35 cellular contexts compared by ENCODE assay signal in the genomic region with DNA sequence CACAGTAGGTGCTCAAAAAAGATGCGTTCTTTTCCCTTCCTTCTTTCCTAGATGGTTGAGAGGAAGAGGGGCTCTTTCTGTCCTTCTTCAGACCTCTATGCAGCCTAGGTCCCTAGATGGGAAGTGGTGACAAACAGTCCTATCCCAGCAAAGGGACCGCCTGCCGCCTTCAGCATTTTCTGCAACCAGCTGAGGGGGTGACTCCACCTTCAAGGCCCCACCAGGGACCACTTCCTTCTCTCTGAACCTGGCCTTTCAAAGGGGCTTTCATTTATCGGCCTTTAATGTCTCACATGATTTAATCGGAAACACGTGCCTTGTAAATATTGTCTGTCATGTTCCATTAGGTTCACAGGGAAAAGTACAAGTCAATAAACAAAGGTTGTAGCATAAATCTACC. TPM values are rescaled to one million over a fixed set of nuclear protein-coding genes. Genes with fewer than 3 reads are reported as not detected.
"Had no signal": no experiment of that assay in that cellular context is flagged by ENCODE, and none has a peak within 500 bp of the region (broad histone marks: within the 10 kb centered on the region; RNA-seq: fewer than 3 reads in every experiment).

No MANE protein-coding gene starts in this region.

- ATAC-seq: activated CD4-positive, CD25-positive, alpha-beta regulatory T cell treated with anti-CD3 and anti-CD28 coated beads, Interleukin-2, amount 50 U/mL, for 24 hours; activated T-cell treated with anti-CD3 and anti-CD28 coated beads, Interleukin-2, amount 50 U/mL, for 4 hours; Right ventricle myocardium inferior had no signal

- FAIRE-seq: RCC 7860 had no signal

- H3K4me2 ChIP-seq: PC-9 had no signal

- H3K27me3 ChIP-seq: brain microvascular endothelial cell had no signal

- DNase-seq: activated CD4-positive, alpha-beta memory T cell treated with anti-CD3 and anti-CD28 coated beads for 36 hours; activated CD4-positive, alpha-beta T cell treated with anti-CD3 and anti-CD28 coated beads for 4 hours; activated CD4-positive, alpha-beta T cell treated with anti-CD3 and anti-CD28 coated beads, Interleukin-2, amount 50 U/mL, for 1 hour; activated CD8-positive, alpha-beta memory T cell treated with anti-CD3 and anti-CD28 coated beads, Interleukin-2, amount 50 U/mL, for 4 hours; activated naive CD4-positive, alpha-beta T cell; activated naive CD4-positive, alpha-beta T cell treated with anti-CD3 and anti-CD28 coated beads, Interleukin-2, amount 50 U/mL, for 16 hours; activated naive CD8-positive, alpha-beta T cell treated with anti-CD3 and anti-CD28 coated beads for 36 hours; activated T-cell treated with anti-CD3 and anti-CD28 coated beads for 4 hours; activated T-cell treated with anti-CD3 and anti-CD28 coated beads, Interleukin-2, amount 50 U/mL, for 4 hours; amniotic stem cell; brain microvascular endothelial cell; central memory CD4-positive, alpha-beta T cell; IMR-90; Kasumi-1; KG1; MM.1S; MV-4-11; NCI-H1092; NCI-H1436 treated with DMSO at 0.1 percent for 48 hours; NCI-H1694 treated with DMSO at 0.1 percent for 48 hours; NCI-H2029; NCI-H2171; NCI-H446; NCI-H510A treated with DMSO at 0.1 percent for 48 hours; PC-9; SIG-M5; SW 1271; T-helper 1 cell; T-helper 2 cell; T-helper 9 cell had no signal

- H2AFZ ChIP-seq: PC-9 had no signal

- H3K4me3 ChIP-seq: PC-9 had no signal

- H3K27ac ChIP-seq: brain microvascular endothelial cell, PC-9, RWPE1 had no signal

RNA-seq across cellular contexts. Expression of a gene that starts 32.6 kb away (rescaled TPM):
- total RNA-seq: activated CD4-positive, alpha-beta memory T cell treated with anti-CD3 and anti-CD28 coated beads for 36 hours; activated T-cell treated with anti-CD3 and anti-CD28 coated beads, Interleukin-2, amount 50 U/mL, for 4 hours; OCI-LY7; PC-9; Right ventricle myocardium inferior had no signal
